Comparison of ENCODE assay signal across 9 cellular contexts in genomic region chr4:126405369-126405982, GRCh38.
DNase-seq lines count a peak whose midpoint lies in the region; ATAC-seq, FAIRE-seq and TF ChIP-seq lines count a peak whose summit lies in the region.
"Had no signal": no experiment of that assay in that cellular context is flagged by ENCODE, and none has a peak within 500 bp of the region (broad histone marks: within the 10 kb centered on the region; RNA-seq: fewer than 3 reads in every experiment).

No MANE protein-coding gene starts in this region.

- no peaks in the 10 kb centered on the region for H3K9me3 ChIP-seq in K562 (replicated peaks; ENCODE audit: control insufficient read depth, insufficient read depth, low read depth, low read length)
- no peaks in the 10 kb centered on the region for H3K9me3 ChIP-seq in neuronal stem cell (replicated peaks in 1 of 2; ENCODE audit: control insufficient read depth in 2 of 2, insufficient read depth in 1 of 2, low read depth in 1 of 2, low read length in 2 of 2)
- no peaks in the 10 kb centered on the region for H3K9me3 ChIP-seq in MG63

- peak; percentile 38 to 45 (median 44); a peak in 5 of 6 replicates for TF ChIP-seq CTCF in K562 (IDR thresholded peaks at IDR 0.05 in 2 of 3, conservative IDR thresholded peaks at IDR 0.05 in 1 of 3; ENCODE audit: insufficient read depth in 2 of 3, low read depth in 1 of 3, low read length in 3 of 3)

- H3K9ac ChIP-seq in K562 (ENCODE audit: insufficient read depth in 1 of 2, low read depth in 2 of 2, low read length in 2 of 2) (no peak overlapping the region), neuronal stem cell (ENCODE audit: low read depth, low read length, poor library complexity) (no peak overlapping the region)

- no peak overlapping the region for H2AK5ac ChIP-seq in neuronal stem cell (ENCODE audit: low read depth, low read length)

- peak overlapping the region; percentile 82 for H3K14ac ChIP-seq in neuronal stem cell (ENCODE audit: low read length)

- H3K4me1 ChIP-seq in K562 (replicated peaks in 1 of 2; ENCODE audit: control insufficient read depth in 2 of 2, insufficient read depth in 2 of 2, low read length in 2 of 2): no peaks in the 10 kb centered on the region
- peaks cover 0 to 6% of the 10 kb centered on the region in 2 donors for H3K4me1 ChIP-seq in neuronal stem cell (ENCODE audit: control insufficient read depth in 2 of 2, insufficient read depth in 1 of 2, low read depth in 1 of 2, low read length in 2 of 2)

- H3K27me3 ChIP-seq in K562 (ENCODE audit: control insufficient read depth in 2 of 2, insufficient read depth in 2 of 2, low read length in 2 of 2) (no peaks in the 10 kb centered on the region), neuronal stem cell (ENCODE audit: control insufficient read depth in 3 of 3, insufficient read depth in 3 of 3, low read depth in 1 of 3, low read length in 3 of 3) (no peaks in the 10 kb centered on the region), MG63 (no peaks in the 10 kb centered on the region)

- H3K9me1 ChIP-seq in K562 (ENCODE audit: control insufficient read depth, insufficient read depth, low read length): no peaks in the 10 kb centered on the region

- POLR2A ChIA-PET in K562 (lab: Yijun Ruan, JAX): no interaction called here

- H3K4me2 ChIP-seq in K562 (ENCODE audit: insufficient read depth, low read length) (no peak overlapping the region), neuronal stem cell (ENCODE audit: insufficient read depth, low read length, poor library complexity, severe bottlenecking) (no peak overlapping the region)

- no peaks in the 10 kb centered on the region for H3K79me2 ChIP-seq in K562 (ENCODE audit: control insufficient read depth, insufficient read depth, low read length)

- peak in 1 of 2 experiments; percentile 40; a peak in 2 of 4 replicates for TF ChIP-seq RAD21 in K562 (CRISPR knock-in tag; conservative IDR thresholded peaks at IDR 0.05 in 1 of 2, IDR thresholded peaks at IDR 0.05 in 1 of 2)

- BruUV-seq in K562 (replicated peaks; lab: Mats Ljungman, UMichigan): no TSS peak

- intact Hi-C loops in K562 (cut with micrococcal nuclease): no loop called here

- no peak overlapping the region for H4K91ac ChIP-seq in neuronal stem cell (ENCODE audit: low read depth, low read length, poor library complexity)

- no peak for TF ChIP-seq POLR2A in K562 (conservative IDR thresholded peaks at IDR 0.05)

- H2BK120ac ChIP-seq in neuronal stem cell (ENCODE audit: low read depth, low read length): no peak overlapping the region

- H4K8ac ChIP-seq in neuronal stem cell (ENCODE audit: low read depth, low read length): no peak overlapping the region

- CTCF ChIA-PET in K562 (lab: Yijun Ruan, JAX; ENCODE audit: low intra/inter-chr PET ratio): no interaction called here

- WGBS in K562 (ENCODE audit: insufficient coverage, low coverage, missing lambda C conversion rate): 11% methylated on average over 1 of the region's 2 CpGs
- no CpG with 5 or more reads among the region's 2 CpGs for WGBS in neuronal stem cell (ENCODE audit: extremely low coverage in 2 of 2, insufficient read length in 2 of 2, insufficient replicate concordance in 1 of 2), 2 donors

- no peak overlapping the region for H3K4ac ChIP-seq in neuronal stem cell (ENCODE audit: low read length)

- no peak overlapping the region for H3K18ac ChIP-seq in neuronal stem cell (ENCODE audit: low read length)

- FAIRE-seq in K562 (lab: Jason Lieb, UNC): no peak

- no peaks in the 10 kb centered on the region for H4K20me1 ChIP-seq in K562 (replicated peaks; ENCODE audit: control insufficient read depth, insufficient read depth, low read length)

- TF ChIP-seq EP300 in K562 (IDR thresholded peaks at IDR 0.05; ENCODE audit: low read length): no peak

- no peak overlapping the region for H2BK5ac ChIP-seq in neuronal stem cell (ENCODE audit: low read length)

- H3K4me3 ChIP-seq in K562 (no peak overlapping the region), neuronal stem cell (ENCODE audit: low read length in 2 of 2) (no peak overlapping the region), MG63 (no peak overlapping the region)

- H3K23ac ChIP-seq in neuronal stem cell (ENCODE audit: low read depth, low read length, poor library complexity): no peak overlapping the region

- in situ Hi-C loops in K562 (cut with MboI): no loop called here

- no peak overlapping the region for H3K27ac ChIP-seq in K562 (ENCODE audit: extremely low read depth, low read depth, low read length)
- no peak overlapping the region for H3K27ac ChIP-seq in neuronal stem cell (replicated peaks; ENCODE audit: low read length)

- no peaks in the 10 kb centered on the region for H3K79me1 ChIP-seq in neuronal stem cell (ENCODE audit: low read depth, low read length)

- H3K36me3 ChIP-seq in K562 (ENCODE audit: control insufficient read depth, insufficient read depth, low read length) (no peaks in the 10 kb centered on the region), neuronal stem cell (replicated peaks in 1 of 2; ENCODE audit: control insufficient read depth in 2 of 2, insufficient read depth in 2 of 2, low read length in 2 of 2) (no peaks in the 10 kb centered on the region), MG63 (no peaks in the 10 kb centered on the region)

- no peak overlapping the region for H2BK15ac ChIP-seq in neuronal stem cell (ENCODE audit: low read length)

- H2BK12ac ChIP-seq in neuronal stem cell (ENCODE audit: low read length): no peak overlapping the region

- H2AFZ ChIP-seq in K562 (ENCODE audit: low read depth, low read length): no peak overlapping the region
- H2AFZ ChIP-seq in neuronal stem cell (ENCODE audit: low read length): no peak overlapping the region

- ATAC-seq in HG03432 (IDR thresholded peaks at IDR 0.05; ENCODE audit: unreplicated experiment) (peak; percentile 83), K562 (peak; percentile 68; the same call in 2 of the 3 replicates), HG02938 (IDR thresholded peaks at IDR 0.05; ENCODE audit: unreplicated experiment) (no peak)
- ATAC-seq: T-cell had no signal

- DNase-seq in NCI-H1436 (lab: John Stamatoyannopoulos, UW): peak; percentile 0
- DNase-seq in NCI-H1436 treated with DMSO at 0.1 percent for 48 hours (lab: John Stamatoyannopoulos, UW): no peak
- DNase-seq in K562 (ENCODE audit: extremely low read depth in 1 of 4, low spot score in 3 of 4): no peak
- no peak for DNase-seq in neuronal stem cell (ENCODE audit: low spot score)
- no peak for DNase-seq in MG63
- no peak for DNase-seq in NCI-H2029 (lab: John Stamatoyannopoulos, UW)
- DNase-seq: T-cell had no signal

TF ChIP-seq in K562, 482 proteins besides CTCF, POLR2A, EP300 and RAD21 (continues in another document):
- no peak for TF ChIP-seq PCBP2 (IDR thresholded peaks at IDR 0.05; ENCODE audit: low read depth, low read length, poor library complexity, severe bottlenecking)
- TF ChIP-seq MYNN (IDR thresholded peaks at IDR 0.05): no peak
- no peak for TF ChIP-seq MYNN (CRISPR knock-in tag; IDR thresholded peaks at IDR 0.05)
- no peak for TF ChIP-seq ZNF584 (CRISPR knock-in tag; IDR thresholded peaks at IDR 0.05; ENCODE audit: low read depth)
- TF ChIP-seq TEAD4 (IDR thresholded peaks at IDR 0.05; ENCODE audit: low read length): no peak
- no peak for TF ChIP-seq TEAD4 (CRISPR knock-in tag; IDR thresholded peaks at IDR 0.05; ENCODE audit: borderline replicate concordance)
- TF ChIP-seq, protein P1, sequence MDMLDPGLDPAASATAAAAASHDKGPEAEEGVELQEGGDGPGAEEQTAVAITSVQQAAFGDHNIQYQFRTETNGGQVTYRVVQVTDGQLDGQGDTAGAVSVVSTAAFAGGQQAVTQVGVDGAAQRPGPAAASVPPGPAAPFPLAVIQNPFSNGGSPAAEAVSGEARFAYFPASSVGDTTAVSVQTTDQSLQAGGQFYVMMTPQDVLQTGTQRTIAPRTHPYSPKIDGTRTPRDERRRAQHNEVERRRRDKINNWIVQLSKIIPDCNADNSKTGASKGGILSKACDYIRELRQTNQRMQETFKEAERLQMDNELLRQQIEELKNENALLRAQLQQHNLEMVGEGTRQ (CRISPR knock-in tag; IDR thresholded peaks at IDR 0.05): no peak
- TF ChIP-seq SMC3 (conservative IDR thresholded peaks at IDR 0.05; ENCODE audit: insufficient read depth, low read depth, low read length): no peak
- no peak for TF ChIP-seq MAFK (IDR thresholded peaks at IDR 0.05; ENCODE audit: low read length)
- TF ChIP-seq, protein P2, sequence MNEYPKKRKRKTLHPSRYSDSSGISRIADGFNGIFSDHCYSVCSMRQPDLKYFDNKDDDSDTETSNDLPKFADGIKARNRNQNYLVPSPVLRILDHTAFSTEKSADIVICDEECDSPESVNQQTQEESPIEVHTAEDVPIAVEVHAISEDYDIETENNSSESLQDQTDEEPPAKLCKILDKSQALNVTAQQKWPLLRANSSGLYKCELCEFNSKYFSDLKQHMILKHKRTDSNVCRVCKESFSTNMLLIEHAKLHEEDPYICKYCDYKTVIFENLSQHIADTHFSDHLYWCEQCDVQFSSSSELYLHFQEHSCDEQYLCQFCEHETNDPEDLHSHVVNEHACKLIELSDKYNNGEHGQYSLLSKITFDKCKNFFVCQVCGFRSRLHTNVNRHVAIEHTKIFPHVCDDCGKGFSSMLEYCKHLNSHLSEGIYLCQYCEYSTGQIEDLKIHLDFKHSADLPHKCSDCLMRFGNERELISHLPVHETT (CRISPR knock-in tag; conservative IDR thresholded peaks at IDR 0.05 in 1 of 2, IDR thresholded peaks at IDR 0.05 in 1 of 2): no peak
- no peak for TF ChIP-seq MBD1 (CRISPR knock-in tag; IDR thresholded peaks at IDR 0.05)
